1 cellular context compared by ENCODE assay signal in the genomic region with DNA sequence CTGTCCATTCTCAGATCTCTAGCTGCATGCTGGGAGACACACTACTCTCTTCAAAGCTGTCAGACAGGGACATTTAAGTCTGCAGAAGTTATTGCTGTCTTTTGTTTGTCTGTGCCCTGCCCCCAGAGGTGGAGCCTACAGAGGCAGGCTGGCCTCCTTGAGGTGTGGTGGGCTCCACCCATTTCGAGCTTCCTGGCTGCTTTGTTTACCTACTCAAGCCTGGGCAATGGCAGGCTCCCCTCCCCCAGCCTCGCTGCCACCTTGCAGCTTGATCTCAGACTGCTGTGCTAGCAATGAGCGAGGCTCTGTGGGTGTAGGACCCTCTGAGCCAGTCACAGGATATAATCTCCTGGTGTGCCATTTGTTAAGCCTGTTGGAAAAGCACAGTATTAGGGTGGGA. TPM values are rescaled to one million over a fixed set of nuclear protein-coding genes. Genes with fewer than 3 reads are reported as not detected.
"Had no signal": no experiment of that assay in that cellular context is flagged by ENCODE, and none has a peak within 500 bp of the region (broad histone marks: within the 10 kb centered on the region; RNA-seq: fewer than 3 reads in every experiment).

No MANE protein-coding gene starts in this region.

RNA-seq across cellular contexts. Expression of a gene that starts 59.4 kb away (rescaled TPM):
- total RNA-seq: Right ventricle myocardium superior had no signal
